ENCODE assay signal across 2 cellular contexts in the genomic region with DNA sequence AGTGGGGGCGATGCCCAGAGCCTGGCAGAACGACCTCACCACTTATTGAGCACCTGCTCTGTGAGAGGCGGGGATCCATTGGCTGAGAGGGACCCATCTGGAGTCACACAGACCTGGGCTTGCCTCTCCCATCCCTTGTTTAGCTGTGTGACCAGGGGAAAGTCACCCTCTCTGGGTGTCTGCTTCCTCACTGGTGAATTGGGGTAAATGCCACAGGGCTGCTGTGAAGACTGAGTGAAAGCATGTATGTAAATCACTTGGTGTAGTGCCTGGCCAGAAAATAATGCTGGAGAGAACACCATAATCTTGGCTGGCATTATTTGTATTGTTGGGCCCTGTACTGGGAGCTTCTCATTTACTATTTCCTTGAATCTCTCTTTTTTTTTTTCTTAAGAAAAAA.
TF ChIP-seq lines count a peak whose summit lies in the region.

No MANE protein-coding gene starts in this region.

TF ChIP-seq in IMR-90, 13 proteins besides CTCF, POLR2A, EP300 and RAD21:
- TF ChIP-seq BHLHE40 (IDR thresholded peaks at IDR 0.05; ENCODE audit: low read depth, low read length) (no peak), RFX5 (IDR thresholded peaks at IDR 0.05; ENCODE audit: low read depth, low read length) (no peak), MAFK (IDR thresholded peaks at IDR 0.05; ENCODE audit: low read depth, low read length) (no peak), SMC3 (IDR thresholded peaks at IDR 0.05; ENCODE audit: low read depth, low read length) (no peak), RCOR1 (IDR thresholded peaks at IDR 0.05; ENCODE audit: insufficient replicate concordance, low read length) (no peak), CEBPB (IDR thresholded peaks at IDR 0.05; ENCODE audit: low read depth, low read length) (no peak), FOS (IDR thresholded peaks at IDR 0.05; ENCODE audit: low read depth, low read length) (no peak)

TF ChIP-seq in GM12878, 131 proteins besides CTCF, POLR2A, EP300 and RAD21:
- TF ChIP-seq MTA3 (IDR thresholded peaks at IDR 0.05; ENCODE audit: borderline replicate concordance, low read length) (no peak), STAT1 (conservative IDR thresholded peaks at IDR 0.05) (no peak), E4F1 (IDR thresholded peaks at IDR 0.05; ENCODE audit: borderline replicate concordance, partially characterized antibody) (no peak), KDM1A (IDR thresholded peaks at IDR 0.05; ENCODE audit: borderline replicate concordance) (no peak), SP1 (IDR thresholded peaks at IDR 0.05; ENCODE audit: low read depth, low read length) (no peak), RB1 (IDR thresholded peaks at IDR 0.05; ENCODE audit: borderline replicate concordance) (no peak), RFX5 (IDR thresholded peaks at IDR 0.05; ENCODE audit: low read depth, low read length) (no peak), MTA2 (IDR thresholded peaks at IDR 0.05; ENCODE audit: low read depth) (no peak), SUPT20H (IDR thresholded peaks at IDR 0.05; ENCODE audit: borderline replicate concordance, control insufficient read depth, low read depth, low read length) (no peak), POLR2AphosphoS5 (IDR thresholded peaks at IDR 0.05; ENCODE audit: low read length) (no peak), SMAD1 (IDR thresholded peaks at IDR 0.05; ENCODE audit: low read depth, partially characterized antibody) (no peak), GATAD2B (conservative IDR thresholded peaks at IDR 0.05; ENCODE audit: low read depth) (no peak), ZBTB40 (IDR thresholded peaks at IDR 0.05; ENCODE audit: borderline replicate concordance) (no peak), NR2C2 (IDR thresholded peaks at IDR 0.05; ENCODE audit: borderline replicate concordance, control insufficient read depth, insufficient read length, low read depth) (no peak)
TF ChIP-seq in GM12878: peak in this region for 0.
